ENCODE assay signal across 10 cellular contexts in genomic region chr12:32568241-32568640, GRCh38.
DNase-seq lines count a peak whose midpoint lies in the region; TF ChIP-seq lines count a peak whose summit lies in the region.
"Had no signal": no experiment of that assay in that cellular context is flagged by ENCODE, and none has a peak within 500 bp of the region (broad histone marks: within the 10 kb centered on the region; RNA-seq: fewer than 3 reads in every experiment).

No MANE protein-coding gene starts in this region.

- no peaks in the 10 kb centered on the region for H3K36me3 ChIP-seq in breast epithelium

- no peaks in the 10 kb centered on the region for H3K9me3 ChIP-seq in breast epithelium

- H3K4me1 ChIP-seq in breast epithelium = peaks cover 0 to 10% of the 10 kb centered on the region in 2 donors

- peak overlapping the region; percentile 71 to 75 for H3K27ac ChIP-seq in breast epithelium
- H3K27ac ChIP-seq: BLaER1 treated with 17β-estradiol and CSF1 and Interleukin-3, amounts not matched to agents 10 nM and 100 nM had no signal

- no peak for TF ChIP-seq CTCF in breast epithelium (IDR thresholded peaks at IDR 0.05)

- no peaks in the 10 kb centered on the region for H3K27me3 ChIP-seq in breast epithelium
- H3K27me3 ChIP-seq: BLaER1 treated with 17β-estradiol and CSF1 and Interleukin-3, amounts not matched to agents 10 nM and 100 nM had no signal

- intact Hi-C loops in breast epithelium (cut with DNase I; ENCODE audit: low total_unique reads) = no loop called here

- TF ChIP-seq POLR2A in breast epithelium (IDR thresholded peaks at IDR 0.05) = no peak

- DNase-seq in A172 (ENCODE audit: low spot score) = peak; percentile 51
- DNase-seq in NCI-H1048 (lab: John Stamatoyannopoulos, UW) = peak; percentile 62
- no peak for DNase-seq in breast epithelium (ENCODE audit: low spot score in 2 of 2)
- peak; percentile 85 for DNase-seq in kidney glomerular epithelial cell (lab: John Stamatoyannopoulos, UW)
- no peak for DNase-seq in stimulated activated CD4-positive, alpha-beta T cell treated with anti-CD3 and anti-CD28 coated beads, Interleukin-1b, Interleukin-23, amount 100 ng/mL, for 48 hours
- no peak for DNase-seq in cerebellar cortex (ENCODE audit: low spot score)
- DNase-seq in occipital lobe (lab: John Stamatoyannopoulos, UW) = no peak
- DNase-seq in cerebellar nuclear complex (lab: John Stamatoyannopoulos, UW) = no peak
- DNase-seq: activated T-cell treated with anti-CD3 and anti-CD28 coated beads, Interleukin-2, amount 50 U/mL, for 1 hour had no signal

- no peak overlapping the region for H3K4me3 ChIP-seq in breast epithelium
- H3K4me3 ChIP-seq: BLaER1 treated with 17β-estradiol and CSF1 and Interleukin-3, amounts not matched to agents 10 nM and 100 nM had no signal

Comparison
In these comparisons a context has a peak if more than half of its experiments do, and no peak if none do; other contexts are left out.
1. DNase-seq: peak in A172 (single experiment), NCI-H1048 (single experiment) and kidney glomerular epithelial cell (single experiment); none in breast epithelium (0 of 2), stimulated activated CD4-positive, alpha-beta T cell treated with anti-CD3 and anti-CD28 coated beads, Interleukin-1b, Interleukin-23, amount 100 ng/mL, for 48 hours (single experiment), cerebellar cortex (single experiment), occipital lobe (single experiment) and cerebellar nuclear complex (0 of 2).